18 cellular contexts compared by ENCODE assay signal in the genomic region with DNA sequence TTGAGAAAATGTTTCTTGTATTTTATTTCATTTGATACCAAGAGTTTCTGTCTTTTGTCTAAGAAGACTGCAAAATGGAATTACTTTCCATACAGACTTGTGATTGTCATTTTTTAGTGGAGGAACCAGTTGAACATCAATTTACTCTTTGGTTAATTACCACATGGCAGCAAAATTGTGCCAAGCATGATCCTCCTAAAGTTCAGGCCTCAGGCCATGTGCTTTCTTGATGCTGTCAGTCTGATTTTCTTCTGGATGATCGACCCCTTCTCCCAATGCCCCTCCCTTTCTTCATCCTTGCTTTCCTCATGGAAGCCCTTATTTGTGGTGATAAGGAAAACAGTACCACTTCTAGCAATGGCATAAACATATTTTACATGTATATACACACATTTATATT.
DNase-seq lines count a peak whose midpoint lies in the region; ATAC-seq, FAIRE-seq and TF ChIP-seq lines count a peak whose summit lies in the region.
"Had no signal": no experiment of that assay in that cellular context is flagged by ENCODE, and none has a peak within 500 bp of the region (broad histone marks: within the 10 kb centered on the region; RNA-seq: fewer than 3 reads in every experiment).

No MANE protein-coding gene starts in this region.

- POLR2A ChIA-PET in HepG2 (lab: Yijun Ruan, JAX), result no interaction called here

- H2AFZ ChIP-seq in HepG2 (ENCODE audit: low read length), result no peak overlapping the region

- no peaks in the 10 kb centered on the region for H3K9me3 Mint-ChIP-seq in glutamatergic neuron (ENCODE audit: unreplicated experiment)
- H3K9me3 Mint-ChIP-seq: CD4-positive, CD25-positive, alpha-beta regulatory T cell; T-helper 1 cell treated with Interleukin-12 subunit alpha and Interleukin-12 subunit beta and Interleukin-4 antibody, amounts not matched to agents 30 μg/mL and 1 μg/mL, for 36 hours had no signal

- H3K4me2 ChIP-seq in HepG2 (ENCODE audit: low read depth, low read length), result no peak overlapping the region
- H3K4me2 ChIP-seq: A549 had no signal

- WGBS in HepG2 (ENCODE audit: low lambda C conversion rate), result 96% methylated on average over 1 of the region's 1 CpG
- 83% methylated on average over 1 of the region's 1 CpG for WGBS in right lobe of liver (ENCODE audit: insufficient coverage, low coverage, low lambda C conversion rate, missing lambda C conversion rate)

- H3K4me1 Mint-ChIP-seq in glutamatergic neuron (ENCODE audit: low read depth, unreplicated experiment), result peaks cover 10% of the 10 kb centered on the region
- H3K4me1 Mint-ChIP-seq: CD4-positive, CD25-positive, alpha-beta regulatory T cell had no signal

- H3K79me2 ChIP-seq in HepG2 (ENCODE audit: insufficient read depth, low read length), result no peaks in the 10 kb centered on the region

- no peak for TF ChIP-seq RAD21 in HepG2 (CRISPR knock-in tag; IDR thresholded peaks at IDR 0.05)

- TF ChIP-seq POLR2A in HepG2 (IDR thresholded peaks at IDR 0.05; ENCODE audit: insufficient read depth in 1 of 2, low read depth in 2 of 2, low read length in 2 of 2), result no peak
- no peak for TF ChIP-seq POLR2A in right lobe of liver (IDR thresholded peaks at IDR 0.05)
- no peak for TF ChIP-seq POLR2A in gastrocnemius medialis (IDR thresholded peaks at IDR 0.05)

- H3K27ac ChIP-seq in HepG2 (ENCODE audit: extremely low read length, insufficient read depth, low read length) (no peak overlapping the region), right lobe of liver (no peak overlapping the region), gastrocnemius medialis (no peak overlapping the region)
- H3K27ac ChIP-seq: A549 had no signal

- ATAC-seq in HepG2, result no peak
- no peak for ATAC-seq in right lobe of liver
- no peak for ATAC-seq in gastrocnemius medialis
- ATAC-seq: A549, PC-3 had no signal

- no peak overlapping the region for H3K4me3 ChIP-seq in HepG2 (replicated peaks in 1 of 3; ENCODE audit: insufficient read depth in 1 of 3, low read depth in 2 of 3, low read length in 3 of 3)
- H3K4me3 ChIP-seq in right lobe of liver, result no peak overlapping the region
- no peak overlapping the region for H3K4me3 ChIP-seq in gastrocnemius medialis
- H3K4me3 ChIP-seq: A549 had no signal

- H3K27me3 ChIP-seq in HepG2 (ENCODE audit: control insufficient read depth in 1 of 2, insufficient read depth in 2 of 2, low read length in 2 of 2) (no peaks in the 10 kb centered on the region), right lobe of liver (no peaks in the 10 kb centered on the region), gastrocnemius medialis (no peaks in the 10 kb centered on the region)

- H3K4me3 Mint-ChIP-seq in glutamatergic neuron (ENCODE audit: unreplicated experiment), result no peak overlapping the region
- H3K4me3 Mint-ChIP-seq: CD4-positive, CD25-positive, alpha-beta regulatory T cell; T-helper 1 cell treated with Interleukin-12 subunit alpha and Interleukin-12 subunit beta and Interleukin-4 antibody, amounts not matched to agents 30 μg/mL and 1 μg/mL, for 36 hours had no signal

- BruUV-seq in HepG2 (replicated peaks; lab: Mats Ljungman, UMichigan), result no TSS peak

- TF ChIP-seq EP300 in HepG2 (IDR thresholded peaks at IDR 0.05; ENCODE audit: low read depth in 2 of 2, low read length in 2 of 2), result no peak
- TF ChIP-seq EP300 in HepG2 (CRISPR knock-in tag; IDR thresholded peaks at IDR 0.05; ENCODE audit: borderline replicate concordance), result no peak

- H3K9me3 ChIP-seq in HepG2 (ENCODE audit: low read length) (no peaks in the 10 kb centered on the region), right lobe of liver (no peaks in the 10 kb centered on the region), gastrocnemius medialis (no peaks in the 10 kb centered on the region)
- H3K9me3 ChIP-seq: A549 had no signal

- TF ChIP-seq CTCF in HepG2 (CRISPR knock-in tag; IDR thresholded peaks at IDR 0.05), result no peak
- no peak for TF ChIP-seq CTCF in right lobe of liver (IDR thresholded peaks at IDR 0.05)
- TF ChIP-seq CTCF in glutamatergic neuron (IDR thresholded peaks at IDR 0.05; ENCODE audit: partially characterized antibody, unreplicated experiment), result no peak
- TF ChIP-seq CTCF in gastrocnemius medialis (IDR thresholded peaks at IDR 0.05 in 4 of 5, conservative IDR thresholded peaks at IDR 0.05 in 1 of 5), result no peak

- H3K36me3 ChIP-seq in HepG2 (replicated peaks in 1 of 2; ENCODE audit: control insufficient read depth in 1 of 2, insufficient read depth in 2 of 2, low read length in 2 of 2) (peaks cover 2 to 19% of the 10 kb centered on the region in 2 experiments; a peak in 4 of 5 replicates), right lobe of liver (peaks cover 0 to 7% (median 0%) of the 10 kb centered on the region in 4 donors), gastrocnemius medialis (no peaks in the 10 kb centered on the region)

- no peak for FAIRE-seq in HepG2 (lab: Jason Lieb, UNC)
- FAIRE-seq: A549, G401.6 had no signal

- H4K20me1 ChIP-seq in HepG2 (ENCODE audit: insufficient read depth, low read length), result no peaks in the 10 kb centered on the region

- DNase-seq in HepG2 (ENCODE audit: low spot score) (no peak), right lobe of liver (no peak), NCI-H446 treated with DMSO at 0.1 percent for 48 hours (lab: John Stamatoyannopoulos, UW) (peak; percentile 63), glutamatergic neuron (no peak), gastrocnemius medialis (no peak), GM19238 (ENCODE audit: insufficient read length, low spot score) (no peak), AML-193 (lab: John Stamatoyannopoulos, UW) (no peak)
- DNase-seq: MM.1S, NCI-H1048, NCI-H1417 treated with DMSO at 0.1 percent for 48 hours, NCI-H345, NCI-H524 treated with DMSO at 0.1 percent for 48 hours, PC-3, Right ventricle myocardium superior had no signal

- H3K4me1 ChIP-seq in HepG2 (ENCODE audit: insufficient read depth, low read length) (no peaks in the 10 kb centered on the region), right lobe of liver (no peaks in the 10 kb centered on the region), gastrocnemius medialis (no peaks in the 10 kb centered on the region)
- H3K4me1 ChIP-seq: A549 had no signal

- CTCF ChIA-PET in HepG2 (lab: Yijun Ruan, JAX; ENCODE audit: low intra/inter-chr PET ratio, low total read pairs), result no interaction called here

- in situ Hi-C loops in HepG2 (cut with HindIII; ENCODE audit: extremely low pct_ligation_motif_present, low pct_unique_long_range_greater_than_20kb) (no loop called here), gastrocnemius medialis (cut with MboI; ENCODE audit: low sequenced_read_pairs in 4 of 4) (no loop called here)

- no peaks in the 10 kb centered on the region for H3K27me3 Mint-ChIP-seq in glutamatergic neuron (ENCODE audit: unreplicated experiment)
- H3K27me3 Mint-ChIP-seq: CD4-positive, CD25-positive, alpha-beta regulatory T cell had no signal

- intact Hi-C loops in HepG2 (cut with micrococcal nuclease; ENCODE audit: unreplicated experiment) (no loop called here), right lobe of liver (cut with DNase I) (no loop called here), gastrocnemius medialis (cut with DNase I; ENCODE audit: low total_unique reads) (no loop called here)

- H3K36me3 Mint-ChIP-seq in glutamatergic neuron (ENCODE audit: unreplicated experiment), result no peaks in the 10 kb centered on the region
- H3K36me3 Mint-ChIP-seq: CD4-positive, CD25-positive, alpha-beta regulatory T cell had no signal

- H3K27ac Mint-ChIP-seq in glutamatergic neuron (ENCODE audit: unreplicated experiment), result peak overlapping the region; percentile 25
- H3K27ac Mint-ChIP-seq: CD4-positive, CD25-positive, alpha-beta regulatory T cell; T-helper 1 cell treated with Interleukin-12 subunit alpha and Interleukin-12 subunit beta and Interleukin-4 antibody, amounts not matched to agents 30 μg/mL and 1 μg/mL, for 36 hours had no signal

- no peak overlapping the region for H3K9ac ChIP-seq in HepG2 (ENCODE audit: insufficient read depth, low read depth, low read length)

TF ChIP-seq in HepG2, 621 proteins besides CTCF, POLR2A, EP300 and RAD21:
- no peak for TF ChIP-seq SRSF9 (IDR thresholded peaks at IDR 0.05; ENCODE audit: borderline replicate concordance, insufficient read depth, low read depth, low read length, poor library complexity, severe bottlenecking)
- peak; percentile 35; the same call in 1 of the 2 replicates for TF ChIP-seq MNT (IDR thresholded peaks at IDR 0.05)
- TF ChIP-seq MXD3 (CRISPR knock-in tag; IDR thresholded peaks at IDR 0.05), result no peak
- no peak for TF ChIP-seq ZNF670 (CRISPR knock-in tag; IDR thresholded peaks at IDR 0.05; ENCODE audit: borderline replicate concordance)
- TF ChIP-seq ZNF431 (CRISPR knock-in tag; IDR thresholded peaks at IDR 0.05; ENCODE audit: borderline replicate concordance, low read depth), result no peak
- no peak for TF ChIP-seq ZNF792 (CRISPR knock-in tag; IDR thresholded peaks at IDR 0.05)
